In genomic region chr4:93827272-93827947, GRCh38 we compare ENCODE assay signal across 16 cellular contexts. TPM values are rescaled to one million over a fixed set of nuclear protein-coding genes. Genes with fewer than 3 reads are reported as not detected.
A peak's percentile ranks its signal among the peaks of the same experiment; 100 is the strongest.
DNase-seq lines count a peak whose midpoint lies in the region; ATAC-seq, FAIRE-seq and TF ChIP-seq lines count a peak whose summit lies in the region.
"Had no signal": no experiment of that assay in that cellular context is flagged by ENCODE, and none has a peak within 500 bp of the region (broad histone marks: within the 10 kb centered on the region; RNA-seq: fewer than 3 reads in every experiment).

No MANE protein-coding gene starts in this region.

- H3K4me2 ChIP-seq in H1 (ENCODE audit: insufficient read depth in 1 of 2, low read depth in 2 of 2, low read length in 2 of 2), result peak overlapping the region; percentile 85 to 94

- H3K4me3 Mint-ChIP-seq in Caco-2 (ENCODE audit: unreplicated experiment), result peak overlapping the region; percentile 81
- H3K4me3 Mint-ChIP-seq in activated CD4-positive, alpha-beta T cell treated with anti-CD3 and anti-CD28 coated beads, Interleukin-2, amount 10 ng/mL, durations not matched to agents 7 days and 5 days, result no peak overlapping the region

- H2BK5ac ChIP-seq in H1 (ENCODE audit: low read depth, low read length), result peak overlapping the region; percentile 45; the same call in 1 of the 2 replicates

- H3K14ac ChIP-seq in H1 (ENCODE audit: insufficient read length), result no peak overlapping the region

- H3K23ac ChIP-seq in H1 (ENCODE audit: insufficient read length), result no peak overlapping the region

- H3K56ac ChIP-seq in H1 (replicated peaks; ENCODE audit: insufficient read length, low read depth, low read length), result no peak overlapping the region

- H2AFZ ChIP-seq in H1 (ENCODE audit: low read length), result no peak overlapping the region

- ATAC-seq in HG03432 (IDR thresholded peaks at IDR 0.05; ENCODE audit: unreplicated experiment) (peak; percentile 32), mucosa of descending colon (peak; percentile 72), HG03571 (IDR thresholded peaks at IDR 0.05; ENCODE audit: unreplicated experiment) (no peak)

- H2BK12ac ChIP-seq in H1 (ENCODE audit: low read depth, low read length), result peak overlapping the region; percentile 76

- H4K91ac ChIP-seq in H1 (replicated peaks; ENCODE audit: insufficient read length, low read length), result no peak overlapping the region

- H3K27me3 Mint-ChIP-seq in Caco-2 (ENCODE audit: insufficient read depth, unreplicated experiment), result peaks cover 39% of the 10 kb centered on the region
- H3K27me3 Mint-ChIP-seq in activated CD4-positive, alpha-beta T cell treated with anti-CD3 and anti-CD28 coated beads, Interleukin-2, amount 10 ng/mL, durations not matched to agents 7 days and 5 days, result peaks cover 60% of the 10 kb centered on the region

- no peak overlapping the region for H3K4me3 ChIP-seq in Caco-2 (ENCODE audit: low read depth, low read length)
- H3K4me3 ChIP-seq in H1 (ENCODE audit: extremely low read depth in 1 of 4, insufficient read depth in 2 of 4, low read depth in 3 of 4, low read length in 4 of 4), result peak overlapping the region; percentile 49 to 62 (median 53); a peak in 7 of 8 replicates
- no peak overlapping the region for H3K4me3 ChIP-seq in mucosa of descending colon
- H3K4me3 ChIP-seq: lung had no signal

- no peaks in the 10 kb centered on the region for H3K36me3 ChIP-seq in Caco-2 (ENCODE audit: control insufficient read depth, insufficient read depth, low read length)
- no peaks in the 10 kb centered on the region for H3K36me3 ChIP-seq in H1 (ENCODE audit: control insufficient read depth in 2 of 4, insufficient read depth in 4 of 4, low read length in 3 of 4)
- H3K36me3 ChIP-seq in mucosa of descending colon (ENCODE audit: low read depth), result no peaks in the 10 kb centered on the region
- H3K36me3 ChIP-seq: BE2C, sigmoid colon, uterus had no signal

- H3K27ac ChIP-seq in H1 (ENCODE audit: low read depth, low read length), result no peak overlapping the region
- H3K27ac ChIP-seq: sigmoid colon, uterus had no signal

- peaks cover 26% of the 10 kb centered on the region for H3K23me2 ChIP-seq in H1 (ENCODE audit: low read depth, low read length)

- no peak overlapping the region for H3K27ac Mint-ChIP-seq in Caco-2 (ENCODE audit: unreplicated experiment)
- no peak overlapping the region for H3K27ac Mint-ChIP-seq in activated CD4-positive, alpha-beta T cell treated with anti-CD3 and anti-CD28 coated beads, Interleukin-2, amount 10 ng/mL, durations not matched to agents 7 days and 5 days
- H3K27ac Mint-ChIP-seq: activated T-helper 2 cell treated with anti-CD3 and anti-CD28 coated beads, Interferon-gamma antibody, Interleukin-2, Interleukin-4, amounts not matched to agents 10 μg/mL and 5 μg/mL and 100 μg/mL, durations not matched to agents 14 hours and 24 hours and 36 hours had no signal

- H3K4me1 Mint-ChIP-seq in Caco-2 (ENCODE audit: low read depth, unreplicated experiment), result peaks cover 6% of the 10 kb centered on the region
- H3K4me1 Mint-ChIP-seq in activated CD4-positive, alpha-beta T cell treated with anti-CD3 and anti-CD28 coated beads, Interleukin-2, amount 10 ng/mL, durations not matched to agents 7 days and 5 days, result peaks cover 3% of the 10 kb centered on the region

- peak overlapping the region; percentile 11 for H4K5ac ChIP-seq in H1 (ENCODE audit: insufficient read length, low read depth, low read length)

- POLR2A ChIA-PET in Caco-2 (lab: Charles Lee) (no interaction called here), H1 (lab: Charles Lee; ENCODE audit: partially characterized antibody) (interaction anchor here (1.1 to 2.4 kb wide), 4 partner anchors 9 to 381 kb away, joined by 3 to 7 read pairs (median 6); partner anchors contain the start of gene SMARCAD1)
- POLR2A ChIA-PET in activated CD4-positive, alpha-beta T cell treated with anti-CD3 and anti-CD28 coated beads, Interleukin-2, amount 10 ng/mL, durations not matched to agents 7 days and 5 days (lab: Charles Lee), result interaction anchor here (0.6 kb wide), 1 partner anchor 8 kb away, joined by 8 read pairs; no protein-coding TSS in a partner anchor

- H2BK120ac ChIP-seq in H1 (replicated peaks; ENCODE audit: low read depth, low read length), result no peak overlapping the region

- peak; percentile 35 to 61 for TF ChIP-seq POLR2A in H1 (IDR thresholded peaks at IDR 0.05; ENCODE audit: control extremely low read depth in 1 of 2, low read depth in 2 of 2, low read length in 2 of 2)

- peaks cover 3 to 4% of the 10 kb centered on the region in 2 experiments for H4K20me1 ChIP-seq in H1 (replicated peaks in 1 of 2; ENCODE audit: control insufficient read depth in 1 of 2, insufficient read depth in 2 of 2, low read length in 2 of 2)

- no peaks in the 10 kb centered on the region for H3K9me3 Mint-ChIP-seq in Caco-2 (ENCODE audit: unreplicated experiment)
- H3K9me3 Mint-ChIP-seq in activated CD4-positive, alpha-beta T cell treated with anti-CD3 and anti-CD28 coated beads, Interleukin-2, amount 10 ng/mL, durations not matched to agents 7 days and 5 days, result peaks cover 3% of the 10 kb centered on the region
- H3K9me3 Mint-ChIP-seq: activated T-helper 2 cell treated with anti-CD3 and anti-CD28 coated beads, Interferon-gamma antibody, Interleukin-2, Interleukin-4, amounts not matched to agents 10 μg/mL and 5 μg/mL and 100 μg/mL, durations not matched to agents 14 hours and 24 hours and 36 hours; central memory CD8-positive, alpha-beta T cell had no signal

- peak; percentile 15 to 27; a peak in 1 of 4 replicates for TF ChIP-seq RAD21 in H1 (IDR thresholded peaks at IDR 0.05 in 1 of 2, conservative IDR thresholded peaks at IDR 0.05 in 1 of 2; ENCODE audit: low read depth in 2 of 2, low read length in 2 of 2)

- no peak for TF ChIP-seq CTCF in Caco-2 (IDR thresholded peaks at IDR 0.05; ENCODE audit: insufficient read depth in 1 of 2, low read depth in 1 of 2, low read length in 1 of 2, severe bottlenecking in 1 of 2, unreplicated experiment in 1 of 2)
- no peak for TF ChIP-seq CTCF in H1 (IDR thresholded peaks at IDR 0.05; ENCODE audit: control extremely low read depth in 1 of 3, insufficient read depth in 1 of 3, low read depth in 1 of 3, low read length in 3 of 3)
- TF ChIP-seq CTCF in mucosa of descending colon (IDR thresholded peaks at IDR 0.05), result no peak

- intact Hi-C loops in Caco-2 (cut with micrococcal nuclease; ENCODE audit: unreplicated experiment), result no loop called here
- intact Hi-C loops in mucosa of descending colon (cut with DNase I, micrococcal nuclease), result no loop called here

- 2% methylated on average over 22 of the region's 26 CpGs; no CpG with 5 or more reads in 1 of the 2 experiments for WGBS in H1 (ENCODE audit: extremely low coverage in 1 of 2, insufficient coverage in 1 of 2, insufficient read length in 1 of 2, insufficient replicate concordance in 2 of 2, low coverage in 1 of 2, low lambda C conversion rate in 2 of 2, missing lambda C conversion rate in 1 of 2), 2 experiments

- H3K4me1 ChIP-seq in Caco-2 (0 out of 2 replicates have a peak, but pooled peaks cover 7% of the 10 kb centered on the region), H1 (replicated peaks in 1 of 4; ENCODE audit: control insufficient read depth in 3 of 4, insufficient read depth in 4 of 4, low read length in 3 of 4) (peaks cover 6 to 17% (median 14%) of the 10 kb centered on the region in 4 experiments; a peak in 6 of 7 replicates), mucosa of descending colon (ENCODE audit: low read depth) (peaks cover 21% of the 10 kb centered on the region)
- H3K4me1 ChIP-seq: BE2C had no signal

- no peak overlapping the region; a peak in 1 of 7 replicates for H3K9ac ChIP-seq in H1 (replicated peaks in 1 of 4; ENCODE audit: extremely low read depth in 1 of 4, low read depth in 3 of 4, low read length in 3 of 4)

- no peak overlapping the region for H4K8ac ChIP-seq in H1 (ENCODE audit: extremely low read depth, insufficient read depth, low read length)

- no peak overlapping the region for H2BK15ac ChIP-seq in H1 (ENCODE audit: low read length)

- no peaks in the 10 kb centered on the region for H3K79me2 ChIP-seq in H1 (ENCODE audit: control insufficient read depth in 1 of 2, insufficient read depth in 2 of 2, low read length in 2 of 2)

- no peaks in the 10 kb centered on the region for H3K36me3 Mint-ChIP-seq in Caco-2 (ENCODE audit: insufficient read depth, unreplicated experiment)
- H3K36me3 Mint-ChIP-seq in activated CD4-positive, alpha-beta T cell treated with anti-CD3 and anti-CD28 coated beads, Interleukin-2, amount 10 ng/mL, durations not matched to agents 7 days and 5 days (ENCODE audit: low read depth), result peaks cover 3% of the 10 kb centered on the region

- H2AK5ac ChIP-seq in H1 (ENCODE audit: low read depth, low read length), result no peak overlapping the region

- no peak overlapping the region for H3K4ac ChIP-seq in H1 (replicated peaks; ENCODE audit: insufficient read length, low read depth, low read length)

- H3K27me3 ChIP-seq in Caco-2 (replicated peaks; ENCODE audit: control insufficient read depth, insufficient read depth, low read length) (peaks cover 3% of the 10 kb centered on the region), H1 (replicated peaks in 1 of 4; ENCODE audit: control insufficient read depth in 3 of 4, extremely low read depth in 1 of 4, insufficient read depth in 3 of 4, low read length in 3 of 4) (peaks cover 29 to 54% (median 41%) of the 10 kb centered on the region in 4 experiments)

- H2BK20ac ChIP-seq in H1 (ENCODE audit: low read length), result peak overlapping the region; percentile 82; the same call in 1 of the 2 replicates

- no peaks in the 10 kb centered on the region for H3K9me3 ChIP-seq in Caco-2
- no peaks in the 10 kb centered on the region for H3K9me3 ChIP-seq in H1 (ENCODE audit: insufficient read depth in 2 of 2, low read depth in 1 of 2, low read length in 1 of 2)
- H3K9me3 ChIP-seq in mucosa of descending colon, result no peaks in the 10 kb centered on the region
- H3K9me3 ChIP-seq: BE2C, sigmoid colon, uterus had no signal

- H3K18ac ChIP-seq in H1 (ENCODE audit: extremely low read depth, low read length), result no peak overlapping the region

- TF ChIP-seq EP300 in H1 (IDR thresholded peaks at IDR 0.05; ENCODE audit: borderline replicate concordance in 1 of 2, low read depth in 2 of 2, low read length in 2 of 2), result no peak

- FAIRE-seq in H1 (lab: Jason Lieb, UNC), result no peak

- no TSS peak for BruUV-seq in Caco-2 (replicated peaks; lab: Mats Ljungman, UMichigan)

- CTCF ChIA-PET in Caco-2 (lab: Charles Lee) (no interaction called here), H1 (lab: Charles Lee; ENCODE audit: partially characterized antibody) (interaction anchor here (0.6 to 1.6 kb wide), 4 partner anchors 39 to 1606 kb away, joined by 3 to 6 read pairs (median 3); no protein-coding TSS in a partner anchor)
- CTCF ChIA-PET in activated CD4-positive, alpha-beta T cell treated with anti-CD3 and anti-CD28 coated beads, Interleukin-2, amount 10 ng/mL, durations not matched to agents 7 days and 5 days (lab: Charles Lee), result no interaction called here

- DNase-seq in Caco-2 (no peak), H1 (ENCODE audit: low read depth in 1 of 2, low spot score in 2 of 2) (peak; percentile 73 to 78), mucosa of descending colon (peak; percentile 61 to 71 (median 64)), OCI-M1 (lab: John Stamatoyannopoulos, UW) (no peak)
- DNase-seq in activated CD4-positive, alpha-beta T cell treated with anti-CD3 and anti-CD28 coated beads, Interleukin-2, amount 10 ng/mL, durations not matched to agents 7 days and 5 days, result no peak
- no peak for DNase-seq in stimulated activated CD4-positive, alpha-beta T cell treated with anti-CD3 and anti-CD28 coated beads, Interleukin-12 subunit alpha, Interleukin-12 subunit beta, amount 100 ng/mL, for 4 hours
- DNase-seq: activated CD4-positive, CD25-positive, alpha-beta regulatory T cell; BE2C; KG1; sigmoid colon; uterus had no signal

- no peaks in the 10 kb centered on the region for H3K79me1 ChIP-seq in H1 (ENCODE audit: low read depth, low read length)

RNA-seq across cellular contexts. Expression of gene ATOH1, which starts 1.1 kb away (rescaled TPM):
- total RNA-seq in Caco-2 (2022) (not detected in 2 replicates), mucosa of descending colon (10 to 100 TPM; 14.0 to 75.1 (median 43.9) TPM)
- 0.61 and 0.76 TPM in 2 replicates for total RNA-seq in H1 (2021; fragmentation: NEBNext Ultra II Directional; extraction: Animal tissue kit (Norgen Biotek cat#: 25700))
- 0.12 and 0.28 TPM in 2 replicates for polyA plus RNA-seq in H1 (2011; rRNA removed)
- polyA plus RNA-seq in H1 (2011; cell fraction: cytosol; rRNA removed), result 0.23 TPM
- polyA plus RNA-seq in H1 (2011; cell fraction: nucleus; rRNA removed), result 0.34 TPM
- 0.14 to 0.31 TPM (median 0.19 TPM) in 4 replicates for polyA plus RNA-seq in H1 (2012, experiment 1 of 2)
- polyA plus RNA-seq in H1 (2012, experiment 2 of 2), result 0.31 TPM
- polyA plus RNA-seq in H1 (2013, experiment 1 of 2), result 0.55 TPM
- 0.52 TPM for polyA plus RNA-seq in H1 (2013, experiment 2 of 2)
- 0.15 and 0.16 TPM in 2 replicates for polyA minus RNA-seq in H1 (2011; rRNA and poly(A)+ RNA removed)
- not detected for polyA minus RNA-seq in H1 (2011; cell fraction: cytosol; rRNA and poly(A)+ RNA removed)
- polyA minus RNA-seq in H1 (2011; cell fraction: nucleus; rRNA and poly(A)+ RNA removed), result 0.70 TPM
- total RNA-seq in activated CD4-positive, alpha-beta T cell treated with anti-CD3 and anti-CD28 coated beads, Interleukin-2, amount 10 ng/mL, durations not matched to agents 7 days and 5 days, result not detected
- total RNA-seq: activated T-helper 2 cell treated with anti-CD3 and anti-CD28 coated beads, Interferon-gamma antibody, Interleukin-2, Interleukin-4, amounts not matched to agents 10 μg/mL and 5 μg/mL and 100 μg/mL, durations not matched to agents 14 hours and 24 hours and 36 hours; lung had no signal
- polyA plus RNA-seq: lung had no signal

Comparison
In these comparisons a context has a peak if more than half of its experiments do, and no peak if none do; other contexts are left out.
1. DNase-seq: peak in H1 (2 of 2) and mucosa of descending colon (3 of 3); none in Caco-2 (0 of 2), activated CD4-positive, alpha-beta T cell treated with anti-CD3 and anti-CD28 coated beads, Interleukin-2, amount 10 ng/mL, durations not matched to agents 7 days and 5 days (single experiment), OCI-M1 (single experiment) and stimulated activated CD4-positive, alpha-beta T cell treated with anti-CD3 and anti-CD28 coated beads, Interleukin-12 subunit alpha, Interleukin-12 subunit beta, amount 100 ng/mL, for 4 hours (single experiment).
2. H3K4me3 ChIP-seq: peak in H1 (4 of 4); none in Caco-2 (single experiment) and mucosa of descending colon (single experiment).